Comparison of ENCODE assay signal across 8 cellular contexts in the genomic region with DNA sequence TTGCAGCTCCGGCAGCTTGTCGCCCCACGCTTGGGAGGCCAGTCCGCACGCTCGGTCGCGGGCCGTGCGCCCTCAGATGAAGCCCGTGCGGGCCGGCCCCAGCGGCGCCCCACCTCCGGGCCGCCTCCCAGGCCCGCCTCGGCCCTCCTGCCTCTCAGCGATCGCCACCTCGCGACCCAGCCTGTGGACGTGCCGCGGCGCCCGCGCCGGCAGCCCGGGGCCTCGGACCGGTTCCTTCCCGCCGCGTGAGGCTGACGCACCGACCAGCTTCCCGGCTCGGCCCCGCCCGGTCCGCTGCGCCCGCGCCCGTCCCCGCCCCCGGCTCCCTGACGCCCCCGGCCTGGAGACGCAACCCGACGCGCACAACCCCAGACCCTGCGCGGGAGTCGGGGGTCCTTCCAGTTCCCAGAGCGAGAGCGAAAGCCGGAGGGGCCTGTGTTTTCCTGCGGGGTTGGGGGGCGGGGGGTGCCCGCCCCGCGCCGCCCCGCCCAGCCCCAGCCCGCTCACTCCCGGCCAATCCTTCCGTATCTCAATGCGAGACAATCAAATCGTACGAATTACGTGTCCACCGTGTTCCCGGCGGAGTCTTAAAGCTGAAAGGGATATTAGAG. TPM values are rescaled to one million over a fixed set of nuclear protein-coding genes. Genes with fewer than 3 reads are reported as not detected.
DNase-seq lines count a peak whose midpoint lies in the region; ATAC-seq, FAIRE-seq and TF ChIP-seq lines count a peak whose summit lies in the region.

A gene with protein sequence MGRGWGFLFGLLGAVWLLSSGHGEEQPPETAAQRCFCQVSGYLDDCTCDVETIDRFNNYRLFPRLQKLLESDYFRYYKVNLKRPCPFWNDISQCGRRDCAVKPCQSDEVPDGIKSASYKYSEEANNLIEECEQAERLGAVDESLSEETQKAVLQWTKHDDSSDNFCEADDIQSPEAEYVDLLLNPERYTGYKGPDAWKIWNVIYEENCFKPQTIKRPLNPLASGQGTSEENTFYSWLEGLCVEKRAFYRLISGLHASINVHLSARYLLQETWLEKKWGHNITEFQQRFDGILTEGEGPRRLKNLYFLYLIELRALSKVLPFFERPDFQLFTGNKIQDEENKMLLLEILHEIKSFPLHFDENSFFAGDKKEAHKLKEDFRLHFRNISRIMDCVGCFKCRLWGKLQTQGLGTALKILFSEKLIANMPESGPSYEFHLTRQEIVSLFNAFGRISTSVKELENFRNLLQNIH (minus strand): TSS at position 78 of the 611 bp plus-strand sequence. CDS start 77 bp downstream, at position 1.

- peak within 1 kb of the TSS; percentile 93 for H3K9ac ChIP-seq in neural cell (ENCODE audit: low read length)

- peaks cover 3% of the 10 kb centered on the region; the same call in 1 of the 2 replicates for H3F3A ChIP-seq in DOHH2 (ENCODE audit: control insufficient read depth, insufficient read depth)
- H3F3A ChIP-seq in neural cell (ENCODE audit: insufficient read depth, low read length, poor library complexity, severe bottlenecking): peaks cover 5% of the 10 kb centered on the region

- H3K79me2 ChIP-seq in DOHH2 (ENCODE audit: control insufficient read depth, low read length) (peaks cover 48% of the 10 kb centered on the region), neural cell (replicated peaks; ENCODE audit: insufficient read depth, low read length) (peaks cover 40% of the 10 kb centered on the region)

- H4K20me1 ChIP-seq in DOHH2 (ENCODE audit: control insufficient read depth, insufficient read depth, low read depth, low read length) (no peaks in the 10 kb centered on the region), neural cell (ENCODE audit: insufficient read depth) (peaks cover 2% of the 10 kb centered on the region)

- DNase-seq in KG1 (lab: John Stamatoyannopoulos, UW) (peak; percentile 78), RCC 7860 (ENCODE audit: low spot score) (peak; percentile 48), fibroblast of the conjunctiva (ENCODE audit: low read depth) (peak; percentile 53), stromal cell of bone marrow (ENCODE audit: low read depth) (peak; percentile 81)
- DNase-seq in activated effector memory CD4-positive, alpha-beta T cell treated with anti-CD3 and anti-CD28 coated beads, Interleukin-2, amount 50 U/mL, for 16 hours: peak; percentile 88

- H3K9me2 ChIP-seq in DOHH2 (replicated peaks; ENCODE audit: control insufficient read depth, low read length): no peaks in the 10 kb centered on the region
- no peaks in the 10 kb centered on the region for H3K9me2 ChIP-seq in neural cell (ENCODE audit: insufficient read depth, low read length)

- H3K4me3 ChIP-seq in DOHH2 (ENCODE audit: low read length) (peak within 1 kb of the TSS; percentile 88), neural cell (ENCODE audit: low read length) (peak within 1 kb of the TSS; percentile 99)

- TF ChIP-seq EP300 in neural cell (conservative IDR thresholded peaks at IDR 0.05; ENCODE audit: poor library complexity, severe bottlenecking): no peak

- H3K4me2 ChIP-seq in DOHH2 (ENCODE audit: low read length) (peak within 1 kb of the TSS; percentile 88), neural cell (ENCODE audit: low read length) (peak within 1 kb of the TSS; percentile 79)

- FAIRE-seq in RCC 7860 (lab: Jason Lieb, UNC): no peak

- peaks cover 16% of the 10 kb centered on the region; the same call in 1 of the 2 replicates for H3K36me3 ChIP-seq in DOHH2 (ENCODE audit: control insufficient read depth, low read length)
- no peaks in the 10 kb centered on the region for H3K36me3 ChIP-seq in neural cell (ENCODE audit: insufficient read depth, low read length)

- peak within 1 kb of the TSS; percentile 87 for H2AFZ ChIP-seq in neural cell (ENCODE audit: low read depth, low read length)

- ATAC-seq in GM21723 (IDR thresholded peaks at IDR 0.05; ENCODE audit: unreplicated experiment): peak; percentile 79

- no peak for TF ChIP-seq RAD21 in neural cell (conservative IDR thresholded peaks at IDR 0.05)

- H3K27ac ChIP-seq in DOHH2 (ENCODE audit: low read depth, low read length): peak within 1 kb of the TSS; percentile 50
- peak within 1 kb of the TSS; percentile 84 for H3K27ac ChIP-seq in neural cell (ENCODE audit: low read length)

- peak; percentile 15 for TF ChIP-seq CTCF in DOHH2 (IDR thresholded peaks at IDR 0.05; ENCODE audit: low read depth, low read length, poor library complexity, severe bottlenecking)
- no peak for TF ChIP-seq CTCF in neural cell (IDR thresholded peaks at IDR 0.05; ENCODE audit: poor library complexity, severe bottlenecking)

- H3K9me3 ChIP-seq in DOHH2 (ENCODE audit: control insufficient read depth, insufficient read depth, low read length) (no peaks in the 10 kb centered on the region), neural cell (ENCODE audit: low read length) (no peaks in the 10 kb centered on the region)

- H3K4me1 ChIP-seq in DOHH2 (ENCODE audit: control insufficient read depth, low read length): peaks cover 43% of the 10 kb centered on the region

- H3K27me3 ChIP-seq in DOHH2 (ENCODE audit: control insufficient read depth, low read length) (no peaks in the 10 kb centered on the region), neural cell (ENCODE audit: insufficient read depth, low read depth, low read length) (no peaks in the 10 kb centered on the region)

TF ChIP-seq in neural cell, 6 proteins besides CTCF, POLR2A, EP300 and RAD21:
- TF ChIP-seq MXI1 (conservative IDR thresholded peaks at IDR 0.05; ENCODE audit: poor library complexity, severe bottlenecking) (peak; percentile 78), TAF1 (IDR thresholded peaks at IDR 0.05; ENCODE audit: low read depth) (no peak), POLR2AphosphoS5 (IDR thresholded peaks at IDR 0.05) (peak; percentile 82)

RNA-seq across cellular contexts. Expression of the gene that starts here (rescaled TPM):
- 43.9 and 45.7 TPM in 2 replicates for polyA plus RNA-seq in neural cell
- polyA minus RNA-seq in neural cell: 64.5 and 81.6 TPM in 2 replicates

Comparison
In these comparisons a context has a peak if more than half of its experiments do, and no peak if none do; other contexts are left out.
1. Peak in every context shown above with its lines: DNase-seq, ATAC-seq, H3K4me3 ChIP-seq and H3K27ac ChIP-seq.